ENCODE assay signal across 19 cellular contexts in the genomic region with DNA sequence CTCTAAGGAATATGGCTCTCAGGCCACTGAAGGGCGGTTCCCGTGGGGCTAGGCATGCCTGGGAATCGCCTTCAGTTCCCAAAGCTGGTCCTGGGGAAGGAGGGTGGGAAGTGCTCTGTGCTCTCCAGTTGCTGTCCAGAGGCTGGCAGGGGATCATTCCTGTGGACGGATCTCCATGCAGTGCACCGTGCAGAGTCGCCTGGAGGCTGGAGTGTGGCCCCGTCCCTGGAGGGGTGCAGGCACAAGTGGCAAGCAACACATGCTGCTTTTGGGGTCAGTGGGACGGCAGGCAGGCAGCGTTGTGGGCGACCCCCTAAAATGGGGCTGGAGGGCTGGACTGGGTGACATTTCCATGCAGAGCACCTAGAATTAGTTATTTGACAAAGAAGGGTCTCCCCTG.
DNase-seq lines count a peak whose midpoint lies in the region; ATAC-seq, FAIRE-seq and TF ChIP-seq lines count a peak whose summit lies in the region.
"Had no signal": no experiment of that assay in that cellular context is flagged by ENCODE, and none has a peak within 500 bp of the region (broad histone marks: within the 10 kb centered on the region; RNA-seq: fewer than 3 reads in every experiment).

No MANE protein-coding gene starts in this region.

- peak overlapping the region; percentile 9 for H3K9ac ChIP-seq in neuronal stem cell (ENCODE audit: low read depth, low read length, poor library complexity)

- H3K23ac ChIP-seq in neuronal stem cell (ENCODE audit: low read depth, low read length, poor library complexity), result no peak overlapping the region

- WGBS in neuronal stem cell (ENCODE audit: extremely low coverage in 2 of 2, insufficient read length in 2 of 2, insufficient replicate concordance in 1 of 2), 2 donors, result no CpG with 5 or more reads among the region's 10 CpGs

- H3K36me3 ChIP-seq in right atrium auricular region, result no peaks in the 10 kb centered on the region
- H3K36me3 ChIP-seq in neuronal stem cell (replicated peaks in 1 of 2; ENCODE audit: control insufficient read depth in 2 of 2, insufficient read depth in 2 of 2, low read length in 2 of 2), result no peaks in the 10 kb centered on the region
- H3K36me3 ChIP-seq: HAP-1 had no signal

- H4K8ac ChIP-seq in neuronal stem cell (ENCODE audit: low read depth, low read length), result no peak overlapping the region

- H3K4me1 ChIP-seq in right atrium auricular region (peaks cover 0 to 28% of the 10 kb centered on the region in 2 donors), neuronal stem cell (ENCODE audit: control insufficient read depth in 2 of 2, insufficient read depth in 1 of 2, low read depth in 1 of 2, low read length in 2 of 2) (peaks cover 0 to 26% of the 10 kb centered on the region in 2 donors)
- H3K4me1 ChIP-seq: HAP-1 had no signal

- intact Hi-C loops in Right ventricle myocardium superior (cut with DNase I), result no loop called here

- H3K9me3 ChIP-seq in right atrium auricular region (no peaks in the 10 kb centered on the region), neuronal stem cell (replicated peaks in 1 of 2; ENCODE audit: control insufficient read depth in 2 of 2, insufficient read depth in 1 of 2, low read depth in 1 of 2, low read length in 2 of 2) (peaks cover 0 to 2% of the 10 kb centered on the region in 2 donors)
- H3K9me3 ChIP-seq: HAP-1 had no signal

- H2BK120ac ChIP-seq in neuronal stem cell (ENCODE audit: low read depth, low read length), result no peak overlapping the region

- TF ChIP-seq CTCF in right atrium auricular region (IDR thresholded peaks at IDR 0.05), result no peak
- no peak for TF ChIP-seq CTCF in D721Med (IDR thresholded peaks at IDR 0.05; ENCODE audit: insufficient read depth, missing control alignments)

- H2BK5ac ChIP-seq in neuronal stem cell (ENCODE audit: low read length), result no peak overlapping the region

- DNase-seq in Right ventricle myocardium superior, result peak; percentile 4
- no peak for DNase-seq in right atrium auricular region (ENCODE audit: low spot score)
- DNase-seq in neuronal stem cell (ENCODE audit: low spot score), result no peak
- DNase-seq in A172 (ENCODE audit: low spot score), result no peak
- no peak for DNase-seq in D721Med (ENCODE audit: insufficient read length, low spot score)
- DNase-seq in midbrain (lab: John Stamatoyannopoulos, UW), result no peak
- DNase-seq: C1 segment of cervical spinal cord; CD4-positive, alpha-beta memory T cell; DMS153; DMS79 treated with DMSO at 0.1 percent for 48 hours; EL; GOT3 had no signal

- H2AK5ac ChIP-seq in neuronal stem cell (ENCODE audit: low read depth, low read length), result peak overlapping the region; percentile 65

- no peak for FAIRE-seq in D721Med (lab: Jason Lieb, UNC)
- FAIRE-seq: A204.1, G401.6, GM12892, GM19239 had no signal

- no peak overlapping the region for H3K4me2 ChIP-seq in neuronal stem cell (ENCODE audit: insufficient read depth, low read length, poor library complexity, severe bottlenecking)

- no peak for ATAC-seq in Right ventricle myocardium superior (ENCODE audit: poor library complexity)

- H3K14ac ChIP-seq in neuronal stem cell (ENCODE audit: low read length), result peak overlapping the region; percentile 95

- peak overlapping the region; percentile 64 for H3K18ac ChIP-seq in neuronal stem cell (ENCODE audit: low read length)

- no peak overlapping the region for H2BK12ac ChIP-seq in neuronal stem cell (ENCODE audit: low read length)

- H3K79me1 ChIP-seq in neuronal stem cell (ENCODE audit: low read depth, low read length), result no peaks in the 10 kb centered on the region

- H2BK15ac ChIP-seq in neuronal stem cell (ENCODE audit: low read length), result peak overlapping the region; percentile 87

- H3K27ac ChIP-seq in right atrium auricular region (no peak overlapping the region), cingulate gyrus (ENCODE audit: low read depth, low read length) (peak overlapping the region; percentile 15), neuronal stem cell (replicated peaks; ENCODE audit: low read length) (no peak overlapping the region)
- H3K27ac ChIP-seq: HL-60 had no signal

- H4K91ac ChIP-seq in neuronal stem cell (ENCODE audit: low read depth, low read length, poor library complexity), result no peak overlapping the region

- H3K4me3 ChIP-seq in right atrium auricular region (no peak overlapping the region), neuronal stem cell (ENCODE audit: low read length in 2 of 2) (no peak overlapping the region)
- H3K4me3 ChIP-seq: HAP-1 had no signal

- no peak overlapping the region for H2AFZ ChIP-seq in neuronal stem cell (ENCODE audit: low read length)

- no peaks in the 10 kb centered on the region for H3K27me3 ChIP-seq in right atrium auricular region
- peaks cover 0 to 31% (median 0%) of the 10 kb centered on the region in 3 experiments for H3K27me3 ChIP-seq in neuronal stem cell (ENCODE audit: control insufficient read depth in 3 of 3, insufficient read depth in 3 of 3, low read depth in 1 of 3, low read length in 3 of 3)

- H3K4ac ChIP-seq in neuronal stem cell (ENCODE audit: low read length), result no peak overlapping the region
